8 cellular contexts compared by ENCODE assay signal in the genomic region with DNA sequence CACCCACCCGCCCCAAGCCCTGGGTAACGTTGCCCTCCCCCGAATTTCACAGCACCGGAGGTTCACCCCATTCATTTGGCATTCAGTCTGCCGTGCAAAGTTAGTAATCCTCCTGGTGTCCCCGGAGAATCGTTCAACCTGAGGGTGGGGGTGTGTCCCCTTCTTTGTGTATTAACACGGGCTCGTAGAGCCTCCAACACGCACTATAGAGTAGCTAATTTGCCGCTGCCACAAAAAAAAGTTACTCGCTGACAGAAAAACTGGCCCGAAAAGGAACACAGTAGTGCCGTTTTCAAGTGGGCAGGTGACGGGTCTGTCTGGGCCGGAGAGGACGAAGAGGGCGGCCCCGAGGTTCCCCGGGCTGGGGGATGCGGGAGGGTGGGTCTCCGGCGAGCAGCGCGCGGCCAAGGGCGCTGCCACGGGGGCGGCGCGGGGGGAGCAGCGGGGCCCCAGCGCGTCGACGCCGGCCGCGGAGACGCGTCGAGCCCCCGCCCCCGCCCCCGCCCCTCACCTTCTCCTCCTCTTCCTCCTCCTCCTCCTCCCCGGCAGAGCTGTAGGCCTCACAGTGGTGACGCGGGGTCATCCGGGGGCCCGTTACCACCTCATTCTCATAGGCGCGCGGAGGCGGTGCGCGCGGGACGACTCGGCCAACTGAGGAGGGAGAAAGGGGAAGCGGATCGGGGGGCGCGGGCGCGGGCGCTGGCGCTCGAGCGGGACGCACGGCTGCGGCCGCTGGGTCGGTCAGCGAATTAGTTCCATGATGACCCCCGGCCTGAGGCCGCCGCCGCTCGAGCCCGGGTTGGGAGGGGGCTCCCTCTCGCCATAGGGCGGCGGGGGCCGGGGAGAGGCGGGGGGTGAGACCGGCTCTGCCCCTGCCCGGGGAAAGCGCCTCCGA.
DNase-seq lines count a peak whose midpoint lies in the region; ATAC-seq and TF ChIP-seq lines count a peak whose summit lies in the region.

No MANE protein-coding gene starts in this region.

- H3K4me3 ChIP-seq in NT2/D1 (ENCODE audit: insufficient read length, low read depth) (peak overlapping the region; percentile 53), muscle layer of duodenum (ENCODE audit: low read depth in 1 of 2, low read length in 2 of 2) (peak overlapping the region; percentile 85 to 89)

- no peaks in the 10 kb centered on the region for H3K4me1 ChIP-seq in NT2/D1 (ENCODE audit: insufficient read depth, insufficient read length)
- H3K4me1 ChIP-seq in muscle layer of duodenum (ENCODE audit: control insufficient read depth in 1 of 2, insufficient read depth in 2 of 2, low read length in 2 of 2) = peaks cover 4 to 33% of the 10 kb centered on the region in 2 donors

- H3K36me3 ChIP-seq in NT2/D1 (ENCODE audit: insufficient read depth, insufficient read length, low read length) (peaks cover 2% of the 10 kb centered on the region), muscle layer of duodenum (ENCODE audit: control insufficient read depth in 1 of 2, insufficient read depth in 2 of 2, low read length in 2 of 2) (peaks cover 0 to 7% of the 10 kb centered on the region in 2 donors)

- DNase-seq in NCI-H2029 (lab: John Stamatoyannopoulos, UW) = peak; percentile 29
- DNase-seq in NCI-H2029 treated with DMSO at 0.1 percent for 48 hours (lab: John Stamatoyannopoulos, UW) = no peak
- no peak for DNase-seq in NT2/D1 (ENCODE audit: low read depth, low spot score)
- DNase-seq in activated CD8-positive, alpha-beta memory T cell treated with anti-CD3 and anti-CD28 coated beads, Interleukin-2, amount 50 U/mL, for 48 hours = peak; percentile 85
- DNase-seq in erythroblast (lab: John Stamatoyannopoulos, UW) = peak; percentile 84 to 88
- DNase-seq in stimulated activated CD8-positive, alpha-beta memory T cell treated with anti-CD3 and anti-CD28 coated beads, Interleukin-7, amount 100 ng/mL, for 4 hours (ENCODE audit: low read depth in 2 of 2) = peak; percentile 75 to 81

- H3K27me3 ChIP-seq in NT2/D1 (ENCODE audit: insufficient read depth, insufficient read length) (no peaks in the 10 kb centered on the region), muscle layer of duodenum (ENCODE audit: low read depth, low read length) (no peaks in the 10 kb centered on the region)

- ATAC-seq in HG02943 (IDR thresholded peaks at IDR 0.05; ENCODE audit: low read depth, unreplicated experiment) = peak; percentile 44

- H3K27ac ChIP-seq in muscle layer of duodenum (ENCODE audit: low read length) = peak overlapping the region; percentile 99

- no peak for TF ChIP-seq POLR2A in erythroblast (IDR thresholded peaks at IDR 0.05; ENCODE audit: low read length)

- peak overlapping the region; percentile 80 for H3K9ac ChIP-seq in NT2/D1 (ENCODE audit: insufficient read length, low read depth)

- H3K9me3 ChIP-seq in NT2/D1 (ENCODE audit: insufficient read depth, low read length) = no peaks in the 10 kb centered on the region
- H3K9me3 ChIP-seq in muscle layer of duodenum (ENCODE audit: control insufficient read depth in 1 of 2, low read length in 2 of 2) = no peaks in the 10 kb centered on the region

Comparison
In these comparisons a context has a peak if more than half of its experiments do, and no peak if none do; other contexts are left out.
1. DNase-seq: peak in NCI-H2029 (single experiment), activated CD8-positive, alpha-beta memory T cell treated with anti-CD3 and anti-CD28 coated beads, Interleukin-2, amount 50 U/mL, for 48 hours (single experiment), erythroblast (2 of 2) and stimulated activated CD8-positive, alpha-beta memory T cell treated with anti-CD3 and anti-CD28 coated beads, Interleukin-7, amount 100 ng/mL, for 4 hours (2 of 2); none in NCI-H2029 treated with DMSO at 0.1 percent for 48 hours (single experiment) and NT2/D1 (single experiment).